Comparison of ENCODE assay signal across 28 cellular contexts in genomic region chr9:77800924-77801551, GRCh38.
DNase-seq lines count a peak whose midpoint lies in the region; ATAC-seq lines count a peak whose summit lies in the region.
"Had no signal": no experiment of that assay in that cellular context is flagged by ENCODE, and none has a peak within 500 bp of the region (broad histone marks: within the 10 kb centered on the region; RNA-seq: fewer than 3 reads in every experiment).

No MANE protein-coding gene starts in this region.

- no peaks in the 10 kb centered on the region for H3K27me3 Mint-ChIP-seq in activated naive CD8-positive, alpha-beta T cell treated with anti-CD3 and anti-CD28 coated beads, Interleukin-2, amount 50 U/mL, for 24 hours
- no peaks in the 10 kb centered on the region for H3K27me3 Mint-ChIP-seq in activated naive CD8-positive, alpha-beta T cell treated with anti-CD3 and anti-CD28 coated beads for 36 hours
- H3K27me3 Mint-ChIP-seq: activated naive CD8-positive, alpha-beta T cell treated with anti-CD3 and anti-CD28 coated beads, Interleukin-2, amount 10 ng/mL, durations not matched to agents 7 days and 5 days had no signal

- DNase-seq in NCI-H1417 (lab: John Stamatoyannopoulos, UW): peak in 2 of 3 experiments; percentile 3 to 39
- DNase-seq in NCI-H1417 treated with DMSO at 0.1 percent for 48 hours (lab: John Stamatoyannopoulos, UW): no peak
- DNase-seq in activated naive CD8-positive, alpha-beta T cell treated with anti-CD3 and anti-CD28 coated beads, Interleukin-2, amount 50 U/mL, for 24 hours: no peak
- DNase-seq in activated naive CD8-positive, alpha-beta T cell treated with anti-CD3 and anti-CD28 coated beads for 36 hours: no peak
- DNase-seq in kidney tubule cell (ENCODE audit: low spot score): peak; percentile 27
- DNase-seq in NCI-H2171 (lab: John Stamatoyannopoulos, UW): no peak
- no peak for DNase-seq in AG20443 (ENCODE audit: low spot score)
- DNase-seq: activated CD4-positive, alpha-beta T cell treated with anti-CD3 and anti-CD28 coated beads, Interleukin-2, amount 50 U/mL, for 1 hour; activated naive CD8-positive, alpha-beta T cell treated with anti-CD3 and anti-CD28 coated beads, Interleukin-2, amount 10 ng/mL, durations not matched to agents 7 days and 5 days; effector CD4-positive, alpha-beta T cell; glutamatergic neuron; GOT3; left ventricle myocardium inferior; mesendoderm; NCI-H1105; NCI-H2081; NCI-H345; NCI-H774; SIG-M5; small intestine; stimulated activated naive CD4-positive, alpha-beta T cell; T1000 had no signal

- no peak overlapping the region for H3K4me3 Mint-ChIP-seq in activated naive CD8-positive, alpha-beta T cell treated with anti-CD3 and anti-CD28 coated beads, Interleukin-2, amount 50 U/mL, for 24 hours
- H3K4me3 Mint-ChIP-seq in activated naive CD8-positive, alpha-beta T cell treated with anti-CD3 and anti-CD28 coated beads for 36 hours: no peak overlapping the region
- H3K4me3 Mint-ChIP-seq: activated naive CD8-positive, alpha-beta T cell treated with anti-CD3 and anti-CD28 coated beads, Interleukin-2, amount 10 ng/mL, durations not matched to agents 7 days and 5 days; CD14-positive monocyte; neural crest cell had no signal

- H3K36me3 Mint-ChIP-seq in activated naive CD8-positive, alpha-beta T cell treated with anti-CD3 and anti-CD28 coated beads, Interleukin-2, amount 50 U/mL, for 24 hours (ENCODE audit: low read depth): peaks cover 16% of the 10 kb centered on the region
- peaks cover 24% of the 10 kb centered on the region for H3K36me3 Mint-ChIP-seq in activated naive CD8-positive, alpha-beta T cell treated with anti-CD3 and anti-CD28 coated beads for 36 hours

- peaks cover 11% of the 10 kb centered on the region for H3K4me1 Mint-ChIP-seq in activated naive CD8-positive, alpha-beta T cell treated with anti-CD3 and anti-CD28 coated beads, Interleukin-2, amount 50 U/mL, for 24 hours
- H3K4me1 Mint-ChIP-seq in activated naive CD8-positive, alpha-beta T cell treated with anti-CD3 and anti-CD28 coated beads for 36 hours: peaks cover 17% of the 10 kb centered on the region
- H3K4me1 Mint-ChIP-seq: activated naive CD8-positive, alpha-beta T cell treated with anti-CD3 and anti-CD28 coated beads, Interleukin-2, amount 10 ng/mL, durations not matched to agents 7 days and 5 days had no signal

- H3K27ac ChIP-seq in temporal lobe (ENCODE audit: low read depth, low read length): peak overlapping the region; percentile 9
- H3K27ac ChIP-seq: ascending aorta, left ventricle myocardium inferior, right atrium auricular region, VCaP had no signal

- H3K27ac Mint-ChIP-seq in activated naive CD8-positive, alpha-beta T cell treated with anti-CD3 and anti-CD28 coated beads, Interleukin-2, amount 50 U/mL, for 24 hours: peak overlapping the region; percentile 21
- H3K27ac Mint-ChIP-seq in activated naive CD8-positive, alpha-beta T cell treated with anti-CD3 and anti-CD28 coated beads for 36 hours: no peak overlapping the region
- H3K27ac Mint-ChIP-seq: activated naive CD8-positive, alpha-beta T cell treated with anti-CD3 and anti-CD28 coated beads, Interleukin-2, amount 10 ng/mL, durations not matched to agents 7 days and 5 days had no signal

- ATAC-seq in activated naive CD8-positive, alpha-beta T cell treated with anti-CD3 and anti-CD28 coated beads, Interleukin-2, amount 50 U/mL, for 24 hours: peak; percentile 79

- H3K9me3 Mint-ChIP-seq in activated naive CD8-positive, alpha-beta T cell treated with anti-CD3 and anti-CD28 coated beads, Interleukin-2, amount 50 U/mL, for 24 hours: no peaks in the 10 kb centered on the region
- peaks cover 1% of the 10 kb centered on the region for H3K9me3 Mint-ChIP-seq in activated naive CD8-positive, alpha-beta T cell treated with anti-CD3 and anti-CD28 coated beads for 36 hours
- H3K9me3 Mint-ChIP-seq: activated naive CD8-positive, alpha-beta T cell treated with anti-CD3 and anti-CD28 coated beads, Interleukin-2, amount 10 ng/mL, durations not matched to agents 7 days and 5 days; CD14-positive monocyte; neural crest cell had no signal

Comparison
In these comparisons a context has a peak if more than half of its experiments do, and no peak if none do; other contexts are left out.
1. DNase-seq: peak in NCI-H1417 (2 of 3) and kidney tubule cell (single experiment); none in NCI-H1417 treated with DMSO at 0.1 percent for 48 hours (single experiment), activated naive CD8-positive, alpha-beta T cell treated with anti-CD3 and anti-CD28 coated beads, Interleukin-2, amount 50 U/mL, for 24 hours (single experiment), activated naive CD8-positive, alpha-beta T cell treated with anti-CD3 and anti-CD28 coated beads for 36 hours (single experiment), NCI-H2171 (single experiment) and AG20443 (single experiment).